ENCODE assay signal across 1 cellular context in genomic region chrX:128759745-128760144, GRCh38.
A peak's percentile ranks its signal among the peaks of the same experiment; 100 is the strongest.
TF ChIP-seq lines count a peak whose summit lies in the region.

No MANE protein-coding gene starts in this region.

TF ChIP-seq in HepG2, 621 proteins besides CTCF, POLR2A, EP300 and RAD21 (continued from another document and continues in another):
- peak; percentile 40; the same call in 1 of the 2 replicates for TF ChIP-seq ZNF503 (CRISPR knock-in tag; IDR thresholded peaks at IDR 0.05)
- TF ChIP-seq FOXC1 (CRISPR knock-in tag; IDR thresholded peaks at IDR 0.05; ENCODE audit: borderline replicate concordance) = no peak
- no peak for TF ChIP-seq THAP7 (CRISPR knock-in tag; IDR thresholded peaks at IDR 0.05)
- no peak for TF ChIP-seq CREBL2 (CRISPR knock-in tag; IDR thresholded peaks at IDR 0.05; ENCODE audit: borderline replicate concordance)
- TF ChIP-seq NR2F6 (IDR thresholded peaks at IDR 0.05) = peak; percentile 90
- TF ChIP-seq NR2F6 (CRISPR knock-in tag; IDR thresholded peaks at IDR 0.05) = peak; percentile 47; the same call in 1 of the 2 replicates
- no peak for TF ChIP-seq ZNF746 (CRISPR knock-in tag; IDR thresholded peaks at IDR 0.05)
- TF ChIP-seq FOXA1 (IDR thresholded peaks at IDR 0.05) = 0 out of 2 replicates have a peak, but pooled peaks have one; percentile 22
- TF ChIP-seq FOXA1 (CRISPR knock-in tag; IDR thresholded peaks at IDR 0.05) = peak; percentile 15; the same call in 1 of the 2 replicates
- TF ChIP-seq ZNF317 (CRISPR knock-in tag; IDR thresholded peaks at IDR 0.05) = no peak
- TF ChIP-seq ZHX2 (IDR thresholded peaks at IDR 0.05; ENCODE audit: low read depth) = no peak
- TF ChIP-seq ZHX2 (CRISPR knock-in tag; IDR thresholded peaks at IDR 0.05; ENCODE audit: borderline replicate concordance) = no peak
- TF ChIP-seq PHF5A (CRISPR knock-in tag; IDR thresholded peaks at IDR 0.05; ENCODE audit: low read depth, unreplicated experiment) = no peak
- no peak for TF ChIP-seq NFIB (CRISPR knock-in tag; IDR thresholded peaks at IDR 0.05; ENCODE audit: borderline replicate concordance)
- TF ChIP-seq ARNT (IDR thresholded peaks at IDR 0.05) = no peak
- no peak for TF ChIP-seq TFDP1 (CRISPR knock-in tag; IDR thresholded peaks at IDR 0.05; ENCODE audit: borderline replicate concordance)
- TF ChIP-seq ZNF543 (CRISPR knock-in tag; IDR thresholded peaks at IDR 0.05) = no peak
- TF ChIP-seq ONECUT2 (CRISPR knock-in tag; IDR thresholded peaks at IDR 0.05) = 0 out of 2 replicates have a peak, but pooled peaks have one; percentile 27
- no peak for TF ChIP-seq ZNF329 (CRISPR knock-in tag; IDR thresholded peaks at IDR 0.05; ENCODE audit: low read depth)
- TF ChIP-seq ATRX (CRISPR knock-in tag; IDR thresholded peaks at IDR 0.05; ENCODE audit: borderline replicate concordance) = no peak
- TF ChIP-seq HOMEZ (CRISPR knock-in tag; IDR thresholded peaks at IDR 0.05; ENCODE audit: low read depth) = no peak; the same call in 1 of the 2 replicates
- no peak for TF ChIP-seq CEBPB (IDR thresholded peaks at IDR 0.05; ENCODE audit: borderline replicate concordance, low read depth, low read length)
- no peak for TF ChIP-seq ATAD3A (CRISPR knock-in tag; IDR thresholded peaks at IDR 0.05)
- TF ChIP-seq ZNF556 (CRISPR knock-in tag; IDR thresholded peaks at IDR 0.05; ENCODE audit: borderline replicate concordance) = no peak
- no peak for TF ChIP-seq ZBTB14 (CRISPR knock-in tag; IDR thresholded peaks at IDR 0.05)
- TF ChIP-seq NFAT5 (CRISPR knock-in tag; IDR thresholded peaks at IDR 0.05) = no peak
- peak; percentile 47; the same call in 1 of the 2 replicates for TF ChIP-seq GATAD2A (CRISPR knock-in tag; IDR thresholded peaks at IDR 0.05)
- TF ChIP-seq PRMT3 (CRISPR knock-in tag; IDR thresholded peaks at IDR 0.05; ENCODE audit: borderline replicate concordance, low read depth) = no peak
- no peak for TF ChIP-seq ZBTB7B (CRISPR knock-in tag; IDR thresholded peaks at IDR 0.05)
- no peak for TF ChIP-seq GRHL1 (CRISPR knock-in tag; conservative IDR thresholded peaks at IDR 0.05)
- no peak for TF ChIP-seq ZNF256 (CRISPR knock-in tag; conservative IDR thresholded peaks at IDR 0.05)
- TF ChIP-seq ZBED4 (CRISPR knock-in tag; IDR thresholded peaks at IDR 0.05; ENCODE audit: borderline replicate concordance) = no peak
- TF ChIP-seq ZNF121 (CRISPR knock-in tag; IDR thresholded peaks at IDR 0.05) = no peak
